1 cellular context compared by ENCODE assay signal in the genomic region with DNA sequence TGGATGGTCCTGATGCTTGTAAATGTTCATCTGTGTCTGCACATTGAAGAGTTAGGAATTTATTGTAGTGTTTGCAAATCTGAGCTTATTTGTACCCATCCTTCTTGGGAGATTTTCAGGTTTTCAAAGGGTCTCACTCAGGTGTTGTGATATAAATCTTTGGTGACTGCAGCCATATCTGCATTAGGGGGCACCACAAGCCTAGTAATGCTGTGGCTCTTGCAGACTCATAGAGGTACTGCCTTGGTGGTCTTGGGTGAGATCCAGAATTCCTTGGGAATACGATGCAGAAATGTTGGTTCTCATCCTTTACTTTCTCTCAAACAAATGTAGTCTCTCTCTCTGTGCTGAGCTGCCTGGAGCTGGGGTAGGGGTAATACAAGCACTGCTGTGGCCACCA.
TF ChIP-seq lines count a peak whose summit lies in the region.

No MANE protein-coding gene starts in this region.

TF ChIP-seq in H1, 55 proteins besides CTCF, POLR2A, EP300 and RAD21:
- TF ChIP-seq, protein P1, sequence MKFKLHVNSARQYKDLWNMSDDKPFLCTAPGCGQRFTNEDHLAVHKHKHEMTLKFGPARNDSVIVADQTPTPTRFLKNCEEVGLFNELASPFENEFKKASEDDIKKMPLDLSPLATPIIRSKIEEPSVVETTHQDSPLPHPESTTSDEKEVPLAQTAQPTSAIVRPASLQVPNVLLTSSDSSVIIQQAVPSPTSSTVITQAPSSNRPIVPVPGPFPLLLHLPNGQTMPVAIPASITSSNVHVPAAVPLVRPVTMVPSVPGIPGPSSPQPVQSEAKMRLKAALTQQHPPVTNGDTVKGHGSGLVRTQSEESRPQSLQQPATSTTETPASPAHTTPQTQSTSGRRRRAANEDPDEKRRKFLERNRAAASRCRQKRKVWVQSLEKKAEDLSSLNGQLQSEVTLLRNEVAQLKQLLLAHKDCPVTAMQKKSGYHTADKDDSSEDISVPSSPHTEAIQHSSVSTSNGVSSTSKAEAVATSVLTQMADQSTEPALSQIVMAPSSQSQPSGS (IDR thresholded peaks at IDR 0.05; ENCODE audit: low read length): no peak
- TF ChIP-seq EZH2 (IDR thresholded peaks at IDR 0.05; ENCODE audit: low read depth, low read length, severe bottlenecking) (no peak), CBX8 (IDR thresholded peaks at IDR 0.05; ENCODE audit: borderline replicate concordance, low read depth, low read length) (no peak), RNF2 (IDR thresholded peaks at IDR 0.05; ENCODE audit: borderline replicate concordance, low read depth, low read length, missing control alignments, poor library complexity, severe bottlenecking) (no peak), BRCA1 (IDR thresholded peaks at IDR 0.05; ENCODE audit: low read depth, low read length) (no peak), TBP (IDR thresholded peaks at IDR 0.05; ENCODE audit: low read depth, low read length) (no peak), CHD2 (IDR thresholded peaks at IDR 0.05; ENCODE audit: low read length) (no peak), RXRA (IDR thresholded peaks at IDR 0.05; ENCODE audit: insufficient read depth, low read depth, low read length) (no peak), RBBP5 (IDR thresholded peaks at IDR 0.05; ENCODE audit: borderline replicate concordance, low read depth, low read length) (no peak), GTF2F1 (IDR thresholded peaks at IDR 0.05; ENCODE audit: borderline replicate concordance, low read depth, low read length) (no peak), SUZ12 (IDR thresholded peaks at IDR 0.05; ENCODE audit: low read length) (no peak), EGR1 (IDR thresholded peaks at IDR 0.05; ENCODE audit: borderline replicate concordance, low read depth, low read length) (no peak), YY1 (IDR thresholded peaks at IDR 0.05; ENCODE audit: low read depth, low read length) (no peak), CHD1 (IDR thresholded peaks at IDR 0.05; ENCODE audit: low read depth, low read length) (no peak), SIX5 (IDR thresholded peaks at IDR 0.05; ENCODE audit: low read depth, low read length) (no peak), ASH2L (IDR thresholded peaks at IDR 0.05; ENCODE audit: low read length) (no peak), TAF7 (optimal IDR thresholded peaks at IDR 0.05; ENCODE audit: borderline replicate concordance, low read depth, low read length) (no peak), JUN (IDR thresholded peaks at IDR 0.05; ENCODE audit: low read depth, low read length) (no peak), ZNF274 (IDR thresholded peaks at IDR 0.05; ENCODE audit: borderline replicate concordance, extremely low read depth, low read length) (no peak)
- TF ChIP-seq, protein P2, sequence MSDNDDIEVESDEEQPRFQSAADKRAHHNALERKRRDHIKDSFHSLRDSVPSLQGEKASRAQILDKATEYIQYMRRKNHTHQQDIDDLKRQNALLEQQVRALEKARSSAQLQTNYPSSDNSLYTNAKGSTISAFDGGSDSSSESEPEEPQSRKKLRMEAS (IDR thresholded peaks at IDR 0.05): no peak
TF ChIP-seq in H1: peak in this region for 0.
